ENCODE assay signal across 8 cellular contexts in the genomic region with DNA sequence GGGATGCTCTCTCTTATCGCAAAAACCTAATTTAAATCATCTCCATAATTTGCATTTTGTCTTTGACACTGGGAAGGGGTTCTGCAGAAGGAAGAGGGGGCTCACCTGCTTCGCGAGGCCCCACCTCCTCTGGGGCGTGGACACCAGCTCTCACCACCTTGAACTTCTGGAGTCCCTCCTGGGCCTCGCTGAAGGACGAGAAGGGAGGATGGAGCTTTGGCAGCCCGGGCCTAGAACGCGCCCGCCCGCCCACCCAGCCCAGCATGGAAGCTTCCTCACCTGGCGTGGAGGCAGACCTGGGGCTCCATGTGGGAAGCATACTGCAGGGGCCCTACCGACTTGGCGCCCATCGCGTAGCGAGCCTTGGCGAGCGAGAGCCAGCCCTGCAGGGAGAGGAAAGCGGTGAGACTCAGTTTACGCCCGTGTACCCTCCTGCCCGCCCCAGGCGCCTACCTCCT. TPM values are rescaled to one million over a fixed set of nuclear protein-coding genes. Genes with fewer than 3 reads are reported as not detected.
DNase-seq lines count a peak whose midpoint lies in the region; ATAC-seq lines count a peak whose summit lies in the region.

No MANE protein-coding gene starts in this region.

- no CpG with 5 or more reads among the region's 24 CpGs for WGBS in iPS DF 6.9 (ENCODE audit: insufficient coverage, insufficient read length)

- H3K4me1 Mint-ChIP-seq in activated CD8-positive, alpha-beta memory T cell treated with anti-CD3 and anti-CD28 coated beads, Interleukin-2, amount 10 ng/mL, durations not matched to agents 7 days and 5 days, result peaks cover 29% of the 10 kb centered on the region
- peaks cover 15% of the 10 kb centered on the region for H3K4me1 Mint-ChIP-seq in activated T-helper 2 cell treated with anti-CD3 and anti-CD28 coated beads, Interferon-gamma antibody, Interleukin-2, Interleukin-4, amounts not matched to agents 10 μg/mL and 5 μg/mL and 100 μg/mL, durations not matched to agents 14 hours and 24 hours and 36 hours (ENCODE audit: low read depth)

- H3K27me3 Mint-ChIP-seq in activated CD8-positive, alpha-beta memory T cell treated with anti-CD3 and anti-CD28 coated beads, Interleukin-2, amount 10 ng/mL, durations not matched to agents 7 days and 5 days, result no peaks in the 10 kb centered on the region
- H3K27me3 Mint-ChIP-seq in activated T-helper 2 cell treated with anti-CD3 and anti-CD28 coated beads, Interferon-gamma antibody, Interleukin-2, Interleukin-4, amounts not matched to agents 10 μg/mL and 5 μg/mL and 100 μg/mL, durations not matched to agents 14 hours and 24 hours and 36 hours (ENCODE audit: low read depth), result no peaks in the 10 kb centered on the region

- peak overlapping the region; percentile 93 for H3K4me3 ChIP-seq in iPS DF 6.9 (ENCODE audit: low read length)

- peaks cover 25% of the 10 kb centered on the region for H3K36me3 ChIP-seq in iPS DF 6.9 (ENCODE audit: control insufficient read depth, insufficient read depth, low read length)

- no peak for ATAC-seq in activated CD8-positive, alpha-beta memory T cell treated with anti-CD3 and anti-CD28 coated beads, Interleukin-2, amount 10 ng/mL, durations not matched to agents 7 days and 5 days
- ATAC-seq in HG03460 (IDR thresholded peaks at IDR 0.05; ENCODE audit: unreplicated experiment), result peak; percentile 2

- peak; percentile 57 for DNase-seq in activated CD8-positive, alpha-beta memory T cell treated with anti-CD3 and anti-CD28 coated beads, Interleukin-2, amount 10 ng/mL, durations not matched to agents 7 days and 5 days
- no peak for DNase-seq in activated CD8-positive, alpha-beta memory T cell treated with anti-CD3 and anti-CD28 coated beads, Interleukin-2, amount 50 U/mL, for 48 hours
- DNase-seq in activated T-helper 2 cell treated with anti-CD3 and anti-CD28 coated beads, Interferon-gamma antibody, Interleukin-2, Interleukin-4, amounts not matched to agents 10 μg/mL and 5 μg/mL and 100 μg/mL, durations not matched to agents 14 hours and 24 hours and 36 hours (ENCODE audit: low spot score), result no peak
- no peak for DNase-seq in iPS DF 6.9 (ENCODE audit: low read depth, low spot score)
- DNase-seq in stimulated activated CD8-positive, alpha-beta memory T cell treated with anti-CD3 and anti-CD28 coated beads, Interleukin-4, amount 100 ng/mL, for 48 hours, result peak; percentile 46
- DNase-seq in SHP77 treated with DMSO at 0.1 percent for 48 hours (lab: John Stamatoyannopoulos, UW), result no peak
- no peak for DNase-seq in NCI-H1048 (lab: John Stamatoyannopoulos, UW)

- H3K27me3 ChIP-seq in iPS DF 6.9 (ENCODE audit: control insufficient read depth, insufficient read depth, low read length), result no peaks in the 10 kb centered on the region

- no peaks in the 10 kb centered on the region for H3K9me3 ChIP-seq in iPS DF 6.9 (ENCODE audit: control insufficient read depth, insufficient read depth, low read length)

- intact Hi-C loops in activated T-helper 2 cell treated with anti-CD3 and anti-CD28 coated beads, Interferon-gamma antibody, Interleukin-2, Interleukin-4, amounts not matched to agents 10 μg/mL and 5 μg/mL and 100 μg/mL, durations not matched to agents 14 hours and 24 hours and 36 hours (cut with micrococcal nuclease), result loop anchor here (1.0 to 5.0 kb wide), 6 partner anchors 15 to 1151 kb away; a partner anchor contains a TSS

- peak overlapping the region; percentile 97 for H3K4me3 Mint-ChIP-seq in activated CD8-positive, alpha-beta memory T cell treated with anti-CD3 and anti-CD28 coated beads, Interleukin-2, amount 10 ng/mL, durations not matched to agents 7 days and 5 days
- peak overlapping the region; percentile 100 for H3K4me3 Mint-ChIP-seq in activated T-helper 2 cell treated with anti-CD3 and anti-CD28 coated beads, Interferon-gamma antibody, Interleukin-2, Interleukin-4, amounts not matched to agents 10 μg/mL and 5 μg/mL and 100 μg/mL, durations not matched to agents 14 hours and 24 hours and 36 hours (ENCODE audit: low read depth)

- H3K27ac ChIP-seq in iPS DF 6.9 (ENCODE audit: low read length), result no peak overlapping the region

- peaks cover 35% of the 10 kb centered on the region for H3K36me3 Mint-ChIP-seq in activated CD8-positive, alpha-beta memory T cell treated with anti-CD3 and anti-CD28 coated beads, Interleukin-2, amount 10 ng/mL, durations not matched to agents 7 days and 5 days
- H3K36me3 Mint-ChIP-seq in activated T-helper 2 cell treated with anti-CD3 and anti-CD28 coated beads, Interferon-gamma antibody, Interleukin-2, Interleukin-4, amounts not matched to agents 10 μg/mL and 5 μg/mL and 100 μg/mL, durations not matched to agents 14 hours and 24 hours and 36 hours (ENCODE audit: low read depth), result peaks cover 58% of the 10 kb centered on the region

- peak overlapping the region; percentile 98 for H3K27ac Mint-ChIP-seq in activated CD8-positive, alpha-beta memory T cell treated with anti-CD3 and anti-CD28 coated beads, Interleukin-2, amount 10 ng/mL, durations not matched to agents 7 days and 5 days
- H3K27ac Mint-ChIP-seq in activated T-helper 2 cell treated with anti-CD3 and anti-CD28 coated beads, Interferon-gamma antibody, Interleukin-2, Interleukin-4, amounts not matched to agents 10 μg/mL and 5 μg/mL and 100 μg/mL, durations not matched to agents 14 hours and 24 hours and 36 hours, result peak overlapping the region; percentile 97

- peaks cover 2% of the 10 kb centered on the region; the same call in 1 of the 2 replicates for H3K4me1 ChIP-seq in iPS DF 6.9 (ENCODE audit: control insufficient read depth, insufficient read depth, low read length)

- CTCF ChIA-PET in activated CD8-positive, alpha-beta memory T cell treated with anti-CD3 and anti-CD28 coated beads, Interleukin-2, amount 10 ng/mL, durations not matched to agents 7 days and 5 days (lab: Charles Lee), result interaction anchor here (0.7 to 3.5 kb wide), 9 partner anchors 8 to 453 kb away, joined by 3 to 24 read pairs (median 14); a partner anchor contains a TSS

- no peaks in the 10 kb centered on the region for H3K9me3 Mint-ChIP-seq in activated CD8-positive, alpha-beta memory T cell treated with anti-CD3 and anti-CD28 coated beads, Interleukin-2, amount 10 ng/mL, durations not matched to agents 7 days and 5 days (ENCODE audit: low read depth)
- H3K9me3 Mint-ChIP-seq in activated T-helper 2 cell treated with anti-CD3 and anti-CD28 coated beads, Interferon-gamma antibody, Interleukin-2, Interleukin-4, amounts not matched to agents 10 μg/mL and 5 μg/mL and 100 μg/mL, durations not matched to agents 14 hours and 24 hours and 36 hours, result no peaks in the 10 kb centered on the region

RNA-seq across cellular contexts. Expression of a gene that starts 1.1 kb away (rescaled TPM):
- total RNA-seq in activated CD8-positive, alpha-beta memory T cell treated with anti-CD3 and anti-CD28 coated beads, Interleukin-2, amount 10 ng/mL, durations not matched to agents 7 days and 5 days, result 100 to 1,000 TPM in 1 of 2 experiments, 10 to 100 TPM in 1; 85.8 to 115 TPM
- total RNA-seq in activated T-helper 2 cell treated with anti-CD3 and anti-CD28 coated beads, Interferon-gamma antibody, Interleukin-2, Interleukin-4, amounts not matched to agents 10 μg/mL and 5 μg/mL and 100 μg/mL, durations not matched to agents 14 hours and 24 hours and 36 hours, result 136 and 142 TPM in 2 replicates

RNA-seq across cellular contexts. Expression of a gene that starts 14.3 kb away (rescaled TPM):
- 10 to 100 TPM; 82.3 to 90.5 TPM for total RNA-seq in activated CD8-positive, alpha-beta memory T cell treated with anti-CD3 and anti-CD28 coated beads, Interleukin-2, amount 10 ng/mL, durations not matched to agents 7 days and 5 days
- total RNA-seq in activated T-helper 2 cell treated with anti-CD3 and anti-CD28 coated beads, Interferon-gamma antibody, Interleukin-2, Interleukin-4, amounts not matched to agents 10 μg/mL and 5 μg/mL and 100 μg/mL, durations not matched to agents 14 hours and 24 hours and 36 hours, result 72.6 and 72.9 TPM in 2 replicates

Comparison
In these comparisons a context has a peak if more than half of its experiments do, and no peak if none do; other contexts are left out.
1. DNase-seq: peak in activated CD8-positive, alpha-beta memory T cell treated with anti-CD3 and anti-CD28 coated beads, Interleukin-2, amount 10 ng/mL, durations not matched to agents 7 days and 5 days (single experiment) and stimulated activated CD8-positive, alpha-beta memory T cell treated with anti-CD3 and anti-CD28 coated beads, Interleukin-4, amount 100 ng/mL, for 48 hours (single experiment); none in activated CD8-positive, alpha-beta memory T cell treated with anti-CD3 and anti-CD28 coated beads, Interleukin-2, amount 50 U/mL, for 48 hours (single experiment), activated T-helper 2 cell treated with anti-CD3 and anti-CD28 coated beads, Interferon-gamma antibody, Interleukin-2, Interleukin-4, amounts not matched to agents 10 μg/mL and 5 μg/mL and 100 μg/mL, durations not matched to agents 14 hours and 24 hours and 36 hours (single experiment), iPS DF 6.9 (single experiment), SHP77 treated with DMSO at 0.1 percent for 48 hours (single experiment) and NCI-H1048 (single experiment).